Comparison of ENCODE assay signal across 32 cellular contexts in the genomic region with DNA sequence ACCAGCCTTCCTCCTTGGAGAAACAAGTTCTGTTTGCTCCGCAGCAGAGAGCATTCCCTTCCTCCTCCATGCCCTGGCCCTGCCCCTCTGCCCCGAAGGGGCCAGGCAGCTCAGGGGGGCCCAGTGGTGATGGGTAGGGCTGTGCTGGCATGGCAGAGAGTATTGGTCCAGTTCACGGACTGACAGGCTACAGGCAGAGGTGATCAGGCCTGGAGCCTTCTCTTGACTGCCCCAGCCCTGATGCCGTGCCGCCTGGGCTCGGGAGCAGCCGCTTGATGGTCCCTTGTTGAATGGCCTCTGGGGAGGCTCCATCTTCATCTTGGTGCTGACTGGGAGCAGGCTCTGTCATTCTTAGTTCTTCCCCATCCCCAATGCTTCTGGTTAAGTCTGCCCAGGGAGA. TPM values are rescaled to one million over a fixed set of nuclear protein-coding genes. Genes with fewer than 3 reads are reported as not detected.
"Had no signal": no experiment of that assay in that cellular context is flagged by ENCODE, and none has a peak within 500 bp of the region (broad histone marks: within the 10 kb centered on the region; RNA-seq: fewer than 3 reads in every experiment).

No MANE protein-coding gene starts in this region.

- H3K9me3 ChIP-seq: body of pancreas, breast epithelium, MG63, SJSA1, SK-N-SH had no signal

- H3K9me3 Mint-ChIP-seq: activated CD4-positive, alpha-beta T cell treated with anti-CD3 and anti-CD28 coated beads, Interleukin-2, amount 10 ng/mL, durations not matched to agents 24 days and 14 days; activated CD8-positive, alpha-beta T cell treated with anti-CD3 and anti-CD28 coated beads for 36 hours; activated naive CD8-positive, alpha-beta T cell treated with anti-CD3 and anti-CD28 coated beads for 36 hours; activated T-cell treated with anti-CD3 and anti-CD28 coated beads, Interleukin-2, amount 50 U/mL, for 72 hours; activated T-helper 17 cell treated with anti-CD3 and anti-CD28 coated beads, Interleukin-2, amount 50 U/mL, for 72 hours; T-helper 1 cell treated with Interleukin-12 subunit alpha and Interleukin-12 subunit beta and Interleukin-4 antibody, amounts not matched to agents 30 μg/mL and 1 μg/mL, for 36 hours; T-helper 2 cell treated with Interferon-gamma antibody and Interleukin-4, amounts not matched to agents 5 μg/mL and 100 μg/mL, for 36 hours had no signal

- H3K36me3 Mint-ChIP-seq: activated naive CD8-positive, alpha-beta T cell treated with anti-CD3 and anti-CD28 coated beads for 36 hours had no signal

- H3K4me2 ChIP-seq: SK-N-SH had no signal

- DNase-seq: activated CD4-positive, alpha-beta T cell treated with anti-CD3 and anti-CD28 coated beads, Interleukin-2, amount 10 ng/mL, durations not matched to agents 24 days and 14 days; activated CD4-positive, alpha-beta T cell treated with anti-CD3 and anti-CD28 coated beads, Interleukin-2, amount 50 U/mL, for 4 hours; activated CD8-positive, alpha-beta T cell treated with anti-CD3 and anti-CD28 coated beads for 36 hours; activated effector memory CD4-positive, alpha-beta T cell treated with anti-CD3 and anti-CD28 coated beads, Interleukin-2, amount 50 U/mL, for 16 hours; activated naive CD4-positive, alpha-beta T cell; activated naive CD4-positive, alpha-beta T cell treated with anti-CD3 and anti-CD28 coated beads, Interleukin-2, amount 50 U/mL, for 16 hours; activated naive CD8-positive, alpha-beta T cell treated with anti-CD3 and anti-CD28 coated beads for 36 hours; activated T-cell treated with anti-CD3 and anti-CD28 coated beads, Interleukin-2, amount 50 U/mL, for 1 hour; activated T-cell treated with anti-CD3 and anti-CD28 coated beads, Interleukin-2, amount 50 U/mL, for 72 hours; amniotic stem cell; body of pancreas; Kasumi-1; KBM-7; MG63; NCI-H1048; NCI-H1436 treated with DMSO at 0.1 percent for 48 hours; NCI-H1694 treated with DMSO at 0.1 percent for 48 hours; NCI-H2029; NCI-H345; NCI-H524 treated with DMSO at 0.1 percent for 48 hours; RPMI8226; SHP77 treated with DMSO at 0.1 percent for 48 hours; SK-N-SH had no signal

- H3K4me3 ChIP-seq: body of pancreas, breast epithelium, MG63, SJSA1 had no signal

- H3K4me1 ChIP-seq: body of pancreas, breast epithelium, SJSA1 had no signal

- H3K9ac ChIP-seq: SK-N-SH had no signal

- H3K27ac ChIP-seq: body of pancreas, breast epithelium, SJSA1 had no signal

- H3K4me3 Mint-ChIP-seq: activated CD4-positive, alpha-beta T cell treated with anti-CD3 and anti-CD28 coated beads, Interleukin-2, amount 10 ng/mL, durations not matched to agents 24 days and 14 days; activated CD8-positive, alpha-beta T cell treated with anti-CD3 and anti-CD28 coated beads for 36 hours; activated naive CD8-positive, alpha-beta T cell treated with anti-CD3 and anti-CD28 coated beads for 36 hours; activated T-cell treated with anti-CD3 and anti-CD28 coated beads, Interleukin-2, amount 50 U/mL, for 72 hours; activated T-helper 17 cell treated with anti-CD3 and anti-CD28 coated beads, Interleukin-2, amount 50 U/mL, for 72 hours; T-helper 1 cell treated with Interleukin-12 subunit alpha and Interleukin-12 subunit beta and Interleukin-4 antibody, amounts not matched to agents 30 μg/mL and 1 μg/mL, for 36 hours; T-helper 2 cell treated with Interferon-gamma antibody and Interleukin-4, amounts not matched to agents 5 μg/mL and 100 μg/mL, for 36 hours had no signal

- H3K27ac Mint-ChIP-seq: activated CD4-positive, alpha-beta T cell treated with anti-CD3 and anti-CD28 coated beads, Interleukin-2, amount 10 ng/mL, durations not matched to agents 24 days and 14 days; activated CD8-positive, alpha-beta T cell treated with anti-CD3 and anti-CD28 coated beads for 36 hours; activated naive CD8-positive, alpha-beta T cell treated with anti-CD3 and anti-CD28 coated beads for 36 hours; activated T-cell treated with anti-CD3 and anti-CD28 coated beads, Interleukin-2, amount 50 U/mL, for 72 hours; activated T-helper 17 cell treated with anti-CD3 and anti-CD28 coated beads, Interleukin-2, amount 50 U/mL, for 72 hours; T-helper 1 cell treated with Interleukin-12 subunit alpha and Interleukin-12 subunit beta and Interleukin-4 antibody, amounts not matched to agents 30 μg/mL and 1 μg/mL, for 36 hours; T-helper 2 cell treated with Interferon-gamma antibody and Interleukin-4, amounts not matched to agents 5 μg/mL and 100 μg/mL, for 36 hours had no signal

- H3K27me3 Mint-ChIP-seq: activated CD4-positive, alpha-beta T cell treated with anti-CD3 and anti-CD28 coated beads, Interleukin-2, amount 10 ng/mL, durations not matched to agents 24 days and 14 days; activated CD8-positive, alpha-beta T cell treated with anti-CD3 and anti-CD28 coated beads for 36 hours; activated naive CD8-positive, alpha-beta T cell treated with anti-CD3 and anti-CD28 coated beads for 36 hours; activated T-helper 17 cell treated with anti-CD3 and anti-CD28 coated beads, Interleukin-2, amount 50 U/mL, for 72 hours had no signal

- H3K27me3 ChIP-seq: body of pancreas, MG63, SJSA1 had no signal

- H3K36me3 ChIP-seq: breast epithelium, MG63, SJSA1 had no signal

- ATAC-seq: activated CD8-positive, alpha-beta T cell treated with anti-CD3 and anti-CD28 coated beads for 36 hours; activated T-cell treated with anti-CD3 and anti-CD28 coated beads, Interleukin-2, amount 50 U/mL, for 72 hours; activated T-helper 17 cell treated with anti-CD3 and anti-CD28 coated beads, Interleukin-2, amount 50 U/mL, for 72 hours; body of pancreas; Panc1 had no signal

RNA-seq across cellular contexts. Expression of a gene that starts 9.6 kb away (rescaled TPM):
- total RNA-seq: SJSA1 had no signal

RNA-seq across cellular contexts. Expression of a gene that starts 35.8 kb away (rescaled TPM):
- total RNA-seq: SJSA1 had no signal

RNA-seq across cellular contexts. Expression of a gene that starts 42.8 kb away (rescaled TPM):
- total RNA-seq: NCI-H460, SJSA1 had no signal

RNA-seq across cellular contexts. Expression of a gene that starts 47.7 kb away (rescaled TPM):
- total RNA-seq: astrocyte, body of pancreas, breast epithelium, cardiac septum, NCI-H460, SJSA1 had no signal

RNA-seq across cellular contexts. Expression of a gene that starts 58.5 kb away (rescaled TPM):
- total RNA-seq: SJSA1 had no signal
